ENCODE assay signal across 1 cellular context in the genomic region with DNA sequence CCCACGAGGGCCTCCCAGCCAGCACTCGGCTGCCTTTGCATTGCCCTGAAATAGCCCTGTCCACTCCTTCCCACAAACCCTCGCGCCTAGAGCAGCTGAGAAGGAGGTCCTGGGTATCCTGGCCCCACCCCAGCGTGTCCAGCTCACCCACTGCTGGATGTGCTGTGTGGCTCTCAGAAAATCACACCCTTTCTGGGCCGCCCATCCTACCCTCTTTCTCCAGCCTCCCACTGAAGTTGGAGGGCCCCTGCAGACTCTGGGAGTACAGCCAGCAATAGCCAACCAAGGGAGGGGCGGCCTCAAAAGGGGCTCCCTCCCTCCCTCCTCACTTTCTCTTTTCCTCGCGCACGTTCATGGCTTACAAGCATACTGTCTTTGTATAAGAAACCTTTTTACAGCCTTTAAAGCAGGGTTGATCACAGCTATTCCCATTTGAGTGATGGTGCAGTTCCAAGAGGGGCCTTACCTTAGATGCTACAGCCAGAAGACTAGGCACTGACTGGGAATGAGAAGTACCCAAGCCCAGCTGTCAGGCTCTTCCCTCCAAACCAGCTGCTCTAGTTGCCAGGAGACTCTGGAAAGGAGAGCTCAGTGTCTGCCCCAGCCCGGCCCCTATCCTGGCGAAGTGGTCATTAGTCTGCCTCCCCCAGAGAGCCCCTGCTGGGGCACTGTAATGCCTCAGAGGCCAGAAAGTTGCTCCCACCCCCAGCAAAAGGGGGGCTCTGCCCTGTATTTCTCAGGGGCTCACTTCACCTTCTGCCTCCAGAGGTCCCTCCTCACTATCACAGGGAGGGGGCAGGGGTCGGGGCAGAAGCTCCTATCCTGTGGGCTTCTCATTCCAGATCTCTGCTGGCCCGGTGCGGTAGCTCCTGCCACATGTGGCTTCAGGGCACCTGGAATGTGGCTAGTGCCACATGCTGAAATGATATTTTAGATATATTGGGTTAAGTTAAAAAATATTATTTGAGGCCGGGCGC.
TF ChIP-seq lines count a peak whose summit lies in the region.

No MANE protein-coding gene starts in this region.

TF ChIP-seq in GM23338, 12 proteins besides CTCF, POLR2A, EP300 and RAD21:
- TF ChIP-seq EZH2phosphoT487 (IDR thresholded peaks at IDR 0.05; ENCODE audit: unreplicated experiment): no peak
- TF ChIP-seq STAT1 (IDR thresholded peaks at IDR 0.05; ENCODE audit: unreplicated experiment): no peak
- TF ChIP-seq, protein P1, sequence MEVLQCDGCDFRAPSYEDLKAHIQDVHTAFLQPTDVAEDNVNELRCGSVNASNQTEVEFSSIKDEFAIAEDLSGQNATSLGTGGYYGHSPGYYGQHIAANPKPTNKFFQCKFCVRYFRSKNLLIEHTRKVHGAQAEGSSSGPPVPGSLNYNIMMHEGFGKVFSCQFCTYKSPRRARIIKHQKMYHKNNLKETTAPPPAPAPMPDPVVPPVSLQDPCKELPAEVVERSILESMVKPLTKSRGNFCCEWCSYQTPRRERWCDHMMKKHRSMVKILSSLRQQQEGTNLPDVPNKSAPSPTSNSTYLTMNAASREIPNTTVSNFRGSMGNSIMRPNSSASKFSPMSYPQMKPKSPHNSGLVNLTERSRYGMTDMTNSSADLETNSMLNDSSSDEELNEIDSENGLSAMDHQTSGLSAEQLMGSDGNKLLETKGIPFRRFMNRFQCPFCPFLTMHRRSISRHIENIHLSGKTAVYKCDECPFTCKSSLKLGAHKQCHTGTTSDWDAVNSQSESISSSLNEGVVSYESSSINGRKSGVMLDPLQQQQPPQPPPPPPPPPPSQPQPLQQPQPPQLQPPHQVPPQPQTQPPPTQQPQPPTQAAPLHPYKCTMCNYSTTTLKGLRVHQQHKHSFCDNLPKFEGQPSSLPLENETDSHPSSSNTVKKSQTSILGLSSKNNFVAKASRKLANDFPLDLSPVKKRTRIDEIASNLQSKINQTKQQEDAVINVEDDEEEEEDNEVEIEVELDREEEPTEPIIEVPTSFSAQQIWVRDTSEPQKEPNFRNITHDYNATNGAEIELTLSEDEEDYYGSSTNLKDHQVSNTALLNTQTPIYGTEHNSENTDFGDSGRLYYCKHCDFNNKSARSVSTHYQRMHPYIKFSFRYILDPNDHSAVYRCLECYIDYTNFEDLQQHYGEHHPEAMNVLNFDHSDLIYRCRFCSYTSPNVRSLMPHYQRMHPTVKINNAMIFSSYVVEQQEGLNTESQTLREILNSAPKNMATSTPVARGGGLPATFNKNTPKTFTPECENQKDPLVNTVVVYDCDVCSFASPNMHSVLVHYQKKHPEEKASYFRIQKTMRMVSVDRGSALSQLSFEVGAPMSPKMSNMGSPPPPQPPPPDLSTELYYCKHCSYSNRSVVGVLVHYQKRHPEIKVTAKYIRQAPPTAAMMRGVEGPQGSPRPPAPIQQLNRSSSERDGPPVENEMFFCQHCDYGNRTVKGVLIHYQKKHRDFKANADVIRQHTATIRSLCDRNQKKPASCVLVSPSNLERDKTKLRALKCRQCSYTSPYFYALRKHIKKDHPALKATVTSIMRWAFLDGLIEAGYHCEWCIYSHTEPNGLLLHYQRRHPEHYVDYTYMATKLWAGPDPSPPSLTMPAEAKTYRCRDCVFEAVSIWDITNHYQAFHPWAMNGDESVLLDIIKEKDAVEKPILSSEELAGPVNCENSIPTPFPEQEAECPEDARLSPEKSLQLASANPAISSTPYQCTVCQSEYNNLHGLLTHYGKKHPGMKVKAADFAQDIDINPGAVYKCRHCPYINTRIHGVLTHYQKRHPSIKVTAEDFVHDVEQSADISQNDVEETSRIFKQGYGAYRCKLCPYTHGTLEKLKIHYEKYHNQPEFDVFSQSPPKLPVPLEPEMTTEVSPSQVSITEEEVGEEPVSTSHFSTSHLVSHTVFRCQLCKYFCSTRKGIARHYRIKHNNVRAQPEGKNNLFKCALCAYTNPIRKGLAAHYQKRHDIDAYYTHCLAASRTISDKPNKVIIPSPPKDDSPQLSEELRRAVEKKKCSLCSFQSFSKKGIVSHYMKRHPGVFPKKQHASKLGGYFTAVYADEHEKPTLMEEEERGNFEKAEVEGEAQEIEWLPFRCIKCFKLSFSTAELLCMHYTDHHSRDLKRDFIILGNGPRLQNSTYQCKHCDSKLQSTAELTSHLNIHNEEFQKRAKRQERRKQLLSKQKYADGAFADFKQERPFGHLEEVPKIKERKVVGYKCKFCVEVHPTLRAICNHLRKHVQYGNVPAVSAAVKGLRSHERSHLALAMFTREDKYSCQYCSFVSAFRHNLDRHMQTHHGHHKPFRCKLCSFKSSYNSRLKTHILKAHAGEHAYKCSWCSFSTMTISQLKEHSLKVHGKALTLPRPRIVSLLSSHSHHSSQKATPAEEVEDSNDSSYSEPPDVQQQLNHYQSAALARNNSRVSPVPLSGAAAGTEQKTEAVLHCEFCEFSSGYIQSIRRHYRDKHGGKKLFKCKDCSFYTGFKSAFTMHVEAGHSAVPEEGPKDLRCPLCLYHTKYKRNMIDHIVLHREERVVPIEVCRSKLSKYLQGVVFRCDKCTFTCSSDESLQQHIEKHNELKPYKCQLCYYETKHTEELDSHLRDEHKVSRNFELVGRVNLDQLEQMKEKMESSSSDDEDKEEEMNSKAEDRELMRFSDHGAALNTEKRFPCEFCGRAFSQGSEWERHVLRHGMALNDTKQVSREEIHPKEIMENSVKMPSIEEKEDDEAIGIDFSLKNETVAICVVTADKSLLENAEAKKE (CRISPR knock-in tag; IDR thresholded peaks at IDR 0.05): no peak
- TF ChIP-seq NANOG (IDR thresholded peaks at IDR 0.05; ENCODE audit: borderline replicate concordance): no peak
- TF ChIP-seq ZNF331 (CRISPR knock-in tag; IDR thresholded peaks at IDR 0.05; ENCODE audit: low read depth): no peak
- no peak for TF ChIP-seq JUNB (IDR thresholded peaks at IDR 0.05; ENCODE audit: unreplicated experiment)
- TF ChIP-seq, protein P2, sequence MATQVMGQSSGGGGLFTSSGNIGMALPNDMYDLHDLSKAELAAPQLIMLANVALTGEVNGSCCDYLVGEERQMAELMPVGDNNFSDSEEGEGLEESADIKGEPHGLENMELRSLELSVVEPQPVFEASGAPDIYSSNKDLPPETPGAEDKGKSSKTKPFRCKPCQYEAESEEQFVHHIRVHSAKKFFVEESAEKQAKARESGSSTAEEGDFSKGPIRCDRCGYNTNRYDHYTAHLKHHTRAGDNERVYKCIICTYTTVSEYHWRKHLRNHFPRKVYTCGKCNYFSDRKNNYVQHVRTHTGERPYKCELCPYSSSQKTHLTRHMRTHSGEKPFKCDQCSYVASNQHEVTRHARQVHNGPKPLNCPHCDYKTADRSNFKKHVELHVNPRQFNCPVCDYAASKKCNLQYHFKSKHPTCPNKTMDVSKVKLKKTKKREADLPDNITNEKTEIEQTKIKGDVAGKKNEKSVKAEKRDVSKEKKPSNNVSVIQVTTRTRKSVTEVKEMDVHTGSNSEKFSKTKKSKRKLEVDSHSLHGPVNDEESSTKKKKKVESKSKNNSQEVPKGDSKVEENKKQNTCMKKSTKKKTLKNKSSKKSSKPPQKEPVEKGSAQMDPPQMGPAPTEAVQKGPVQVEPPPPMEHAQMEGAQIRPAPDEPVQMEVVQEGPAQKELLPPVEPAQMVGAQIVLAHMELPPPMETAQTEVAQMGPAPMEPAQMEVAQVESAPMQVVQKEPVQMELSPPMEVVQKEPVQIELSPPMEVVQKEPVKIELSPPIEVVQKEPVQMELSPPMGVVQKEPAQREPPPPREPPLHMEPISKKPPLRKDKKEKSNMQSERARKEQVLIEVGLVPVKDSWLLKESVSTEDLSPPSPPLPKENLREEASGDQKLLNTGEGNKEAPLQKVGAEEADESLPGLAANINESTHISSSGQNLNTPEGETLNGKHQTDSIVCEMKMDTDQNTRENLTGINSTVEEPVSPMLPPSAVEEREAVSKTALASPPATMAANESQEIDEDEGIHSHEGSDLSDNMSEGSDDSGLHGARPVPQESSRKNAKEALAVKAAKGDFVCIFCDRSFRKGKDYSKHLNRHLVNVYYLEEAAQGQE (IDR thresholded peaks at IDR 0.05; ENCODE audit: unreplicated experiment): no peak
- no peak for TF ChIP-seq CREB1 (CRISPR knock-in tag; IDR thresholded peaks at IDR 0.05; ENCODE audit: low read depth)
- TF ChIP-seq, protein P3, sequence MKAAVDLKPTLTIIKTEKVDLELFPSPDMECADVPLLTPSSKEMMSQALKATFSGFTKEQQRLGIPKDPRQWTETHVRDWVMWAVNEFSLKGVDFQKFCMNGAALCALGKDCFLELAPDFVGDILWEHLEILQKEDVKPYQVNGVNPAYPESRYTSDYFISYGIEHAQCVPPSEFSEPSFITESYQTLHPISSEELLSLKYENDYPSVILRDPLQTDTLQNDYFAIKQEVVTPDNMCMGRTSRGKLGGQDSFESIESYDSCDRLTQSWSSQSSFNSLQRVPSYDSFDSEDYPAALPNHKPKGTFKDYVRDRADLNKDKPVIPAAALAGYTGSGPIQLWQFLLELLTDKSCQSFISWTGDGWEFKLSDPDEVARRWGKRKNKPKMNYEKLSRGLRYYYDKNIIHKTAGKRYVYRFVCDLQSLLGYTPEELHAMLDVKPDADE (IDR thresholded peaks at IDR 0.05): no peak
- TF ChIP-seq ZNF114 (CRISPR knock-in tag; IDR thresholded peaks at IDR 0.05): no peak
- TF ChIP-seq POLR2AphosphoS5 (IDR thresholded peaks at IDR 0.05; ENCODE audit: low read depth): no peak
- no peak for TF ChIP-seq EZH2 (IDR thresholded peaks at IDR 0.05; ENCODE audit: low read depth, unreplicated experiment)
